ENCODE assay signal across 7 cellular contexts in genomic region chr9:8569832-8570231, GRCh38.
"Had no signal": no experiment of that assay in that cellular context is flagged by ENCODE, and none has a peak within 500 bp of the region (broad histone marks: within the 10 kb centered on the region; RNA-seq: fewer than 3 reads in every experiment).

No MANE protein-coding gene starts in this region.

- H3K4me3 ChIP-seq: GM23338 had no signal

- H2AFZ ChIP-seq: GM23338 had no signal

- ATAC-seq: GM23338 had no signal

- H3K9me3 Mint-ChIP-seq: GM23338, H9 had no signal

- H3K4me3 Mint-ChIP-seq: GM23338, H9 had no signal

- H3K4me1 Mint-ChIP-seq: GM23338, H9 had no signal

- H3K27ac Mint-ChIP-seq: GM23338, H9 had no signal

- H3K4me2 ChIP-seq: GM23338 had no signal

- DNase-seq: H9, HCEC 1CT, IMR-90 had no signal

- FAIRE-seq: H1, H54, HTR-8/SVneo had no signal
